11 cellular contexts compared by ENCODE assay signal in the genomic region with DNA sequence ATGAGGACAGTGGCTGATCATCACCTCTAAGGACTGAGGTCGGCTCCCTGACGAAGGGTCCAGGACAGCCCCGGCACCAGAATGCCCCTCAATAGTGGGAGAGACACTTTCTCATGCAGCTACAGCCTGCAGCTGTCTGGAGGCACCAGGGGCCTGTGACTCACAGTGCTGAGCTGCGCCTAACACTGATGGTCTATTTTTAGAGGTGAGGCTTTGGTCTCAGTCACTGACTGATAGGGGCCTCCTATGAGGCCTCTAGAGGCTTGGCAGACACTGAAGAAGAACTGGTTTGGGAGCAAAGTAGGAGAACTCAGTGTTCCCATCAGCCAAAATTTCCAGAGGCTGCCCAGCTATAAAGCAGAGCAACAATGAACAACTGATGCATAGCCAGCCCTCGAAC.
A peak's percentile ranks its signal among the peaks of the same experiment; 100 is the strongest.
DNase-seq lines count a peak whose midpoint lies in the region; ATAC-seq and TF ChIP-seq lines count a peak whose summit lies in the region.
"Had no signal": no experiment of that assay in that cellular context is flagged by ENCODE, and none has a peak within 500 bp of the region (broad histone marks: within the 10 kb centered on the region; RNA-seq: fewer than 3 reads in every experiment).

No MANE protein-coding gene starts in this region.

- H3K79me2 ChIP-seq in HCT116 (ENCODE audit: insufficient read depth, low read length), result no peaks in the 10 kb centered on the region

- no peaks in the 10 kb centered on the region for H4K20me1 ChIP-seq in HCT116 (ENCODE audit: insufficient read depth)

- H3K4me2 ChIP-seq in HCT116 (ENCODE audit: low read length), result peak overlapping the region; percentile 50
- H3K4me2 ChIP-seq: SK-N-SH had no signal

- H3K9me3 ChIP-seq in HCT116 (ENCODE audit: control insufficient read depth in 1 of 2, insufficient read depth in 1 of 2, low read depth in 1 of 2, low read length in 2 of 2) (no peaks in the 10 kb centered on the region), adipocyte (ENCODE audit: control insufficient read depth, low read length) (no peaks in the 10 kb centered on the region), psoas muscle (no peaks in the 10 kb centered on the region)
- H3K9me3 ChIP-seq: SK-N-SH, thyroid gland had no signal

- H3K36me3 ChIP-seq in HCT116 (ENCODE audit: control insufficient read depth in 1 of 2, insufficient read depth in 2 of 2, low read length in 2 of 2) (no peaks in the 10 kb centered on the region), adipocyte (ENCODE audit: control insufficient read depth, insufficient read depth, low read length, severe bottlenecking) (no peaks in the 10 kb centered on the region), psoas muscle (ENCODE audit: insufficient read depth in 1 of 2, low read depth in 1 of 2) (peaks cover 0 to 27% of the 10 kb centered on the region in 2 donors)
- H3K36me3 ChIP-seq: thyroid gland had no signal

- intact Hi-C loops in HCT116 (cut with micrococcal nuclease) (no loop called here), left ventricle myocardium superior (cut with micrococcal nuclease) (no loop called here), psoas muscle (cut with DNase I) (loop anchor here in 1 of 2 donors (5.0 kb wide), 2 partner anchors 36 to 181 kb away; no protein-coding TSS in a partner anchor)

- RAD21 ChIA-PET in HCT116 (lab: Charles Lee; ENCODE audit: low non-redundant PET in 1 of 2, low total read pairs in 2 of 2, uncharacterized antibody in 2 of 2, unreplicated experiment in 2 of 2), result no interaction called here

- no peak for TF ChIP-seq RAD21 in HCT116 (IDR thresholded peaks at IDR 0.05; ENCODE audit: low read depth)

- DNase-seq in HCT116 (ENCODE audit: low read depth, low spot score), result no peak
- DNase-seq in adipocyte (ENCODE audit: low read depth), result peak; percentile 6
- DNase-seq in left ventricle myocardium superior, result peak; percentile 62
- peak; percentile 42 to 64 for DNase-seq in psoas muscle
- no peak for DNase-seq in SIG-M5 (lab: John Stamatoyannopoulos, UW)
- DNase-seq in medulla oblongata (ENCODE audit: extremely low spot score), result no peak
- no peak for DNase-seq in DMS 273 (lab: John Stamatoyannopoulos, UW; ENCODE audit: unreplicated experiment)
- DNase-seq: activated effector memory CD4-positive, alpha-beta T cell treated with anti-CD3 and anti-CD28 coated beads, Interleukin-2, amount 50 U/mL, for 16 hours; SK-N-SH had no signal

- WGBS in psoas muscle, 3 donors, result 63 to 68% (median 65%) methylated on average over 5 of the region's 5 CpGs

- H3K4me3 ChIP-seq in HCT116 (replicated peaks in 1 of 2; ENCODE audit: low read depth in 1 of 2, low read length in 2 of 2) (no peak overlapping the region), adipocyte (ENCODE audit: low read length) (no peak overlapping the region), psoas muscle (no peak overlapping the region)
- H3K4me3 ChIP-seq: thyroid gland had no signal

- no peaks in the 10 kb centered on the region for H3K27me3 ChIP-seq in HCT116 (ENCODE audit: insufficient read depth, low read length)
- peaks cover 11% of the 10 kb centered on the region for H3K27me3 ChIP-seq in adipocyte (replicated peaks; ENCODE audit: control insufficient read depth, insufficient read depth, low read length)
- no peaks in the 10 kb centered on the region for H3K27me3 ChIP-seq in psoas muscle (ENCODE audit: insufficient read depth in 3 of 3, low read length in 2 of 3)
- H3K27me3 ChIP-seq: thyroid gland had no signal

- peaks cover 0 to 10% of the 10 kb centered on the region in 2 experiments; a peak in 2 of 4 replicates for H3K4me1 ChIP-seq in HCT116 (ENCODE audit: control insufficient read depth in 1 of 2, insufficient read depth in 2 of 2, low read length in 2 of 2)
- peaks cover 8% of the 10 kb centered on the region for H3K4me1 ChIP-seq in adipocyte (ENCODE audit: control insufficient read depth, insufficient read depth, low read length)
- peaks cover 15% of the 10 kb centered on the region for H3K4me1 ChIP-seq in psoas muscle

- BruUV-seq in HCT116 (replicated peaks; lab: Mats Ljungman, UMichigan), result no TSS peak

- H3K9ac ChIP-seq in HCT116 (ENCODE audit: low read length), result no peak overlapping the region
- no peak overlapping the region for H3K9ac ChIP-seq in adipocyte (ENCODE audit: low read length)
- H3K9ac ChIP-seq: SK-N-SH had no signal

- ATAC-seq in HCT116 (peak; percentile 72), left ventricle myocardium superior (peak; percentile 94), psoas muscle (peak; percentile 91 to 94 (median 94)), GM19035 (IDR thresholded peaks at IDR 0.05; ENCODE audit: unreplicated experiment) (no peak)

- H3K9me2 ChIP-seq in HCT116 (ENCODE audit: insufficient read depth), result no peaks in the 10 kb centered on the region
- H3K9me2 ChIP-seq: SK-N-SH had no signal

- POLR2A ChIA-PET in HCT116 (lab: Charles Lee), result no interaction called here

- H3K27ac ChIP-seq in HCT116 (ENCODE audit: low read depth, low read length) (no peak overlapping the region), psoas muscle (peak overlapping the region; percentile 39)
- H3K27ac ChIP-seq: thyroid gland had no signal

- TF ChIP-seq CTCF in HCT116 (IDR thresholded peaks at IDR 0.05 in 2 of 3, conservative IDR thresholded peaks at IDR 0.05 in 1 of 3; ENCODE audit: borderline replicate concordance in 1 of 3, insufficient read depth in 1 of 3, low read depth in 2 of 3, low read length in 2 of 3), result no peak
- no peak for TF ChIP-seq CTCF in psoas muscle (IDR thresholded peaks at IDR 0.05)

- TF ChIP-seq POLR2A in HCT116 (IDR thresholded peaks at IDR 0.05; ENCODE audit: borderline replicate concordance, extremely low read depth, insufficient read depth, insufficient read length), result no peak

- H2AFZ ChIP-seq in HCT116 (ENCODE audit: low read depth, low read length, poor library complexity, severe bottlenecking), result no peak overlapping the region

- CTCF ChIA-PET in HCT116 (lab: Charles Lee), result no interaction called here

TF ChIP-seq in HCT116, 20 proteins besides CTCF, POLR2A, EP300 and RAD21 (continues in another document):
- TF ChIP-seq TCF7L2 (IDR thresholded peaks at IDR 0.05; ENCODE audit: borderline replicate concordance, extremely low read depth, insufficient read depth, insufficient read length) (no peak), SP1 (IDR thresholded peaks at IDR 0.05; ENCODE audit: low read depth) (no peak), ATF3 (IDR thresholded peaks at IDR 0.05) (no peak), SIN3A (IDR thresholded peaks at IDR 0.05; ENCODE audit: low read depth) (no peak), ELF1 (IDR thresholded peaks at IDR 0.05; ENCODE audit: borderline replicate concordance, low read depth) (no peak), JUND (IDR thresholded peaks at IDR 0.05) (no peak), EZH2 (IDR thresholded peaks at IDR 0.05) (no peak), YY1 (IDR thresholded peaks at IDR 0.05; ENCODE audit: extremely low read depth, insufficient replicate concordance, low read depth, low read length) (no peak), EZH2phosphoT487 (IDR thresholded peaks at IDR 0.05; ENCODE audit: borderline replicate concordance) (no peak), FOSL1 (IDR thresholded peaks at IDR 0.05; ENCODE audit: low read depth) (no peak), SRF (IDR thresholded peaks at IDR 0.05; ENCODE audit: low read depth) (no peak), ZNF274 (IDR thresholded peaks at IDR 0.05; ENCODE audit: low read depth, low read length) (no peak), MAX (IDR thresholded peaks at IDR 0.05) (no peak)
- TF ChIP-seq, protein P1, sequence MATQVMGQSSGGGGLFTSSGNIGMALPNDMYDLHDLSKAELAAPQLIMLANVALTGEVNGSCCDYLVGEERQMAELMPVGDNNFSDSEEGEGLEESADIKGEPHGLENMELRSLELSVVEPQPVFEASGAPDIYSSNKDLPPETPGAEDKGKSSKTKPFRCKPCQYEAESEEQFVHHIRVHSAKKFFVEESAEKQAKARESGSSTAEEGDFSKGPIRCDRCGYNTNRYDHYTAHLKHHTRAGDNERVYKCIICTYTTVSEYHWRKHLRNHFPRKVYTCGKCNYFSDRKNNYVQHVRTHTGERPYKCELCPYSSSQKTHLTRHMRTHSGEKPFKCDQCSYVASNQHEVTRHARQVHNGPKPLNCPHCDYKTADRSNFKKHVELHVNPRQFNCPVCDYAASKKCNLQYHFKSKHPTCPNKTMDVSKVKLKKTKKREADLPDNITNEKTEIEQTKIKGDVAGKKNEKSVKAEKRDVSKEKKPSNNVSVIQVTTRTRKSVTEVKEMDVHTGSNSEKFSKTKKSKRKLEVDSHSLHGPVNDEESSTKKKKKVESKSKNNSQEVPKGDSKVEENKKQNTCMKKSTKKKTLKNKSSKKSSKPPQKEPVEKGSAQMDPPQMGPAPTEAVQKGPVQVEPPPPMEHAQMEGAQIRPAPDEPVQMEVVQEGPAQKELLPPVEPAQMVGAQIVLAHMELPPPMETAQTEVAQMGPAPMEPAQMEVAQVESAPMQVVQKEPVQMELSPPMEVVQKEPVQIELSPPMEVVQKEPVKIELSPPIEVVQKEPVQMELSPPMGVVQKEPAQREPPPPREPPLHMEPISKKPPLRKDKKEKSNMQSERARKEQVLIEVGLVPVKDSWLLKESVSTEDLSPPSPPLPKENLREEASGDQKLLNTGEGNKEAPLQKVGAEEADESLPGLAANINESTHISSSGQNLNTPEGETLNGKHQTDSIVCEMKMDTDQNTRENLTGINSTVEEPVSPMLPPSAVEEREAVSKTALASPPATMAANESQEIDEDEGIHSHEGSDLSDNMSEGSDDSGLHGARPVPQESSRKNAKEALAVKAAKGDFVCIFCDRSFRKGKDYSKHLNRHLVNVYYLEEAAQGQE (IDR thresholded peaks at IDR 0.05; ENCODE audit: low read depth), result no peak

Comparison
In these comparisons a context has a peak if more than half of its experiments do, and no peak if none do; other contexts are left out.
1. DNase-seq: peak in adipocyte (single experiment), left ventricle myocardium superior (single experiment) and psoas muscle (2 of 2); none in HCT116 (single experiment), SIG-M5 (single experiment), medulla oblongata (single experiment) and DMS 273 (single experiment).